14 cellular contexts compared by ENCODE assay signal in genomic region chr2:143900006-143900405, GRCh38.
DNase-seq lines count a peak whose midpoint lies in the region; ATAC-seq and TF ChIP-seq lines count a peak whose summit lies in the region.
"Had no signal": no experiment of that assay in that cellular context is flagged by ENCODE, and none has a peak within 500 bp of the region (broad histone marks: within the 10 kb centered on the region; RNA-seq: fewer than 3 reads in every experiment).

No MANE protein-coding gene starts in this region.

- intact Hi-C loops in Calu3 (cut with micrococcal nuclease; ENCODE audit: unreplicated experiment), result loop anchor here (2.0 kb wide), 1 partner anchor 41 kb away; no protein-coding TSS in a partner anchor

- no peaks in the 10 kb centered on the region for H3K27me3 ChIP-seq in RWPE2 (ENCODE audit: insufficient read depth, poor library complexity, severe bottlenecking)
- H3K27me3 ChIP-seq: BLaER1 had no signal

- ATAC-seq in RWPE2 (ENCODE audit: low read depth) (no peak), HG02610 (IDR thresholded peaks at IDR 0.05; ENCODE audit: unreplicated experiment) (no peak)

- no peaks in the 10 kb centered on the region for H3K36me3 ChIP-seq in RWPE2 (ENCODE audit: low read depth)
- H3K36me3 ChIP-seq: BLaER1, HAP-1 had no signal

- DNase-seq in Calu3, result no peak
- DNase-seq in RWPE2 (ENCODE audit: low spot score), result no peak
- no peak for DNase-seq in epithelial cell of prostate (ENCODE audit: low read depth, low spot score)
- peak; percentile 6 for DNase-seq in renal cortical epithelial cell (ENCODE audit: low read depth)
- DNase-seq in activated effector memory CD4-positive, alpha-beta T cell treated with Interleukin-2 at 50 U/mL for 16 hours, result no peak
- no peak for DNase-seq in NOMO-1 treated with dmso at 0.1 percent for 144 hours (lab: John Stamatoyannopoulos, UW; ENCODE audit: unreplicated experiment)
- DNase-seq: 8988T; AML-193; CD8-positive, alpha-beta memory T cell; DMS 273 treated with DMSO at 0.1 percent for 48 hours had no signal

- H3K27ac ChIP-seq in RWPE2 (ENCODE audit: poor library complexity, severe bottlenecking), result peak overlapping the region; percentile 94
- peak overlapping the region; percentile 81 for H3K27ac ChIP-seq in epithelial cell of prostate
- H3K27ac ChIP-seq: BLaER1, HL-60 had no signal

- H3K4me1 Mint-ChIP-seq in Calu3 (ENCODE audit: low read depth, unreplicated experiment), result peaks cover 15% of the 10 kb centered on the region

- H3K9me3 ChIP-seq in RWPE2 (ENCODE audit: severe bottlenecking), result no peaks in the 10 kb centered on the region
- H3K9me3 ChIP-seq: BLaER1, HAP-1 had no signal

- CTCF ChIA-PET in Calu3 (lab: Charles Lee), result no interaction called here

- no peaks in the 10 kb centered on the region for H3K27me3 Mint-ChIP-seq in Calu3 (ENCODE audit: unreplicated experiment)
- H3K27me3 Mint-ChIP-seq: CD8-positive, alpha-beta memory T cell had no signal

- H3K36me3 Mint-ChIP-seq in Calu3 (ENCODE audit: insufficient read depth, unreplicated experiment), result peaks cover 4% of the 10 kb centered on the region
- H3K36me3 Mint-ChIP-seq: CD8-positive, alpha-beta memory T cell had no signal

- no peak overlapping the region for H3K4me3 ChIP-seq in RWPE2 (ENCODE audit: severe bottlenecking)
- H3K4me3 ChIP-seq: BLaER1, HAP-1 had no signal

- peak overlapping the region; percentile 84 for H3K27ac Mint-ChIP-seq in Calu3 (ENCODE audit: unreplicated experiment)
- H3K27ac Mint-ChIP-seq: CD8-positive, alpha-beta memory T cell had no signal

- no peaks in the 10 kb centered on the region for H3K9me3 Mint-ChIP-seq in Calu3 (ENCODE audit: low read depth, unreplicated experiment)
- H3K9me3 Mint-ChIP-seq: CD8-positive, alpha-beta memory T cell had no signal

- no peak overlapping the region for H3K4me3 Mint-ChIP-seq in Calu3 (ENCODE audit: low read depth, unreplicated experiment)
- H3K4me3 Mint-ChIP-seq: CD8-positive, alpha-beta memory T cell had no signal

- peaks cover 20% of the 10 kb centered on the region for H3K4me1 ChIP-seq in RWPE2 (ENCODE audit: insufficient read depth, poor library complexity, severe bottlenecking)
- H3K4me1 ChIP-seq: BLaER1, HAP-1 had no signal

- no peak for TF ChIP-seq CTCF in Calu3 (IDR thresholded peaks at IDR 0.05; ENCODE audit: unreplicated experiment)
- TF ChIP-seq CTCF in RWPE2 (IDR thresholded peaks at IDR 0.05; ENCODE audit: poor library complexity, severe bottlenecking), result no peak

- no TSS peak for BruUV-seq in Calu3 (replicated peaks; lab: Mats Ljungman, UMichigan)
